ENCODE assay signal across 8 cellular contexts in genomic region chr17:42184717-42185496, GRCh38. TPM values are rescaled to one million over a fixed set of nuclear protein-coding genes. Genes with fewer than 3 reads are reported as not detected.
DNase-seq lines count a peak whose midpoint lies in the region; ATAC-seq, FAIRE-seq and TF ChIP-seq lines count a peak whose summit lies in the region.

Gene HCRT, minus strand, starts transcription at chr17:42185452. Its CDS starts 87 bp downstream, at chr17:42185365.

- no peak for DNase-seq in AG04450 (ENCODE audit: low read depth, low spot score)
- DNase-seq in HFF-Myc (ENCODE audit: extremely low read depth, low read depth): no peak
- DNase-seq in ascending aorta (ENCODE audit: low spot score in 2 of 2): no peak
- no peak for DNase-seq in HuH-7 (ENCODE audit: low spot score)
- no peak for DNase-seq in urothelium cell line (ENCODE audit: low spot score)

- intact Hi-C loops in ascending aorta (cut with DNase I): no loop called here

- CTCF ChIA-PET in AG04450 (lab: Charles Lee): interaction anchor here (1.0 kb wide), 1 partner anchor 68 kb away, joined by 3 read pairs; no protein-coding TSS in a partner anchor

- peak within 1 kb of the TSS; percentile 34 for H3K4me3 ChIP-seq in AG04450 (ENCODE audit: low read depth, low read length)
- peak within 1 kb of the TSS; percentile 42 for H3K4me3 ChIP-seq in HFF-Myc (replicated peaks; ENCODE audit: low read depth, low read length)
- H3K4me3 ChIP-seq in ascending aorta: peak within 1 kb of the TSS; percentile 69 to 70
- peak within 1 kb of the TSS; percentile 67 to 77 for H3K4me3 ChIP-seq in muscle layer of colon (ENCODE audit: low read depth in 1 of 2, low read length in 2 of 2)

- H3K9me3 ChIP-seq in AG04450 (ENCODE audit: control insufficient read depth, insufficient read depth, low read length) (peaks cover 4% of the 10 kb centered on the region; the same call in 1 of the 2 replicates), ascending aorta (no peaks in the 10 kb centered on the region), muscle layer of colon (ENCODE audit: low read length) (no peaks in the 10 kb centered on the region)

- no peaks in the 10 kb centered on the region for H3K36me3 ChIP-seq in ascending aorta
- H3K36me3 ChIP-seq in muscle layer of colon (ENCODE audit: insufficient read depth, low read length): no peaks in the 10 kb centered on the region

- H3K9ac ChIP-seq in muscle layer of colon (ENCODE audit: low read length): no peak within 1 kb of the TSS

- POLR2A ChIA-PET in AG04450 (lab: Yijun Ruan, JAX): no interaction called here

- H3K27me3 ChIP-seq in AG04450 (ENCODE audit: control insufficient read depth, insufficient read depth, low read length) (peaks cover 23% of the 10 kb centered on the region), ascending aorta (peaks cover 9% of the 10 kb centered on the region), muscle layer of colon (ENCODE audit: control insufficient read depth in 1 of 2, insufficient read depth in 2 of 2, low read length in 2 of 2) (peaks cover 8 to 33% of the 10 kb centered on the region in 2 donors)

- no peak for ATAC-seq in HG03039 (IDR thresholded peaks at IDR 0.05; ENCODE audit: unreplicated experiment)
- ATAC-seq in HG03025 (IDR thresholded peaks at IDR 0.05; ENCODE audit: low FRiP score, unreplicated experiment): no peak

- TF ChIP-seq CTCF in AG04450 (IDR thresholded peaks at IDR 0.05; ENCODE audit: low read depth, low read length): no peak
- no peak for TF ChIP-seq CTCF in HFF-Myc (IDR thresholded peaks at IDR 0.05; ENCODE audit: low read depth, low read length, missing control alignments)
- no peak for TF ChIP-seq CTCF in ascending aorta (IDR thresholded peaks at IDR 0.05)

- H3K4me1 ChIP-seq in ascending aorta (peaks cover 5 to 12% of the 10 kb centered on the region in 2 donors), muscle layer of colon (ENCODE audit: insufficient read depth, low read length) (peaks cover 16% of the 10 kb centered on the region)

- H3K27ac ChIP-seq in AG04450 (ENCODE audit: low read depth, low read length) (no peak within 1 kb of the TSS), ascending aorta (peak within 1 kb of the TSS in 1 of 2 donors; percentile 49), muscle layer of colon (ENCODE audit: low read depth, low read length) (no peak within 1 kb of the TSS)

- no peak for FAIRE-seq in urothelium cell line (lab: Jason Lieb, UNC)

RNA-seq across cellular contexts. Expression of gene HCRT, which starts in this region (rescaled TPM):
- polyA plus RNA-seq in AG04450 (2011; rRNA removed): not detected in 2 replicates
- polyA minus RNA-seq in AG04450 (2011; rRNA and poly(A)+ RNA removed): not detected in 2 replicates
- total RNA-seq in ascending aorta: not detected
